ENCODE assay signal across 7 cellular contexts in the genomic region with DNA sequence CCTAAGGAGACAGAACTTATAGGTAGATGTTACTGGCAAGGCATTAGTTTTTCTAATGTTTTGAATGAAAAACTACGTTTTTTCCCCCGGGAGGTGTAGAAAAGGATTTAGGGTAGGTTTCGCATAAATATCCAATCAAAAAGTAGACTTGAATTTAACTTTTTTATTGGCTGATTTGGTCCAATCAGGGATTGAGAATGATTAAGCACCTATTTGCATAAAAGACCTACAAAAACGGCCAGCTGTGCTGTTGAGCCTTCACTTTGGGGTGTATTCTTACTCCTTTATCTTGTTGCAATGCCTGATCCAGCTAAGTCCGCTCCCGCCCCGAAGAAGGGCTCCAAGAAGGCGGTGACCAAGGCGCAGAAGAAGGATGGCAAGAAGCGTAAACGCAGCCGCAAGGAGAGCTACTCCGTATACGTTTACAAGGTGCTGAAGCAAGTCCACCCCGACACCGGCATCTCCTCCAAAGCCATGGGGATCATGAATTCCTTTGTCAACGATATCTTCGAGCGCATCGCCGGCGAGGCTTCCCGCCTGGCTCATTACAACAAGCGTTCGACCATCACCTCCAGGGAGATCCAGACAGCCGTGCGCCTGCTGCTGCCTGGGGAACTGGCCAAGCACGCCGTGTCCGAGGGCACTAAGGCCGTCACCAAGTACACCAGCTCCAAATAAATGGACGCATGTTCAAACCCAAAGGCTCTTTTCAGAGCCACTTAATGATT.
DNase-seq lines count a peak whose midpoint lies in the region; ATAC-seq and TF ChIP-seq lines count a peak whose summit lies in the region.

No MANE protein-coding gene starts in this region.

- H3K27me3 Mint-ChIP-seq in effector memory CD8-positive, alpha-beta T cell = no peaks in the 10 kb centered on the region
- no peaks in the 10 kb centered on the region for H3K27me3 Mint-ChIP-seq in memory B cell

- ATAC-seq in HG03064 (IDR thresholded peaks at IDR 0.05; ENCODE audit: low read depth, unreplicated experiment) = peak; percentile 44
- peak; percentile 44 for ATAC-seq in effector memory CD8-positive, alpha-beta T cell (replicated peaks)
- ATAC-seq in memory B cell (ENCODE audit: low read depth) = peak; percentile 58
- ATAC-seq in stimulated activated naive CD8-positive, alpha-beta T cell treated with anti-CD3 and anti-CD28 coated beads, Interleukin-15, Interleukin-2, amounts not matched to agents 100 U/mL and 50 U/mL, for 24 hours = peak; percentile 47

- H3K4me3 Mint-ChIP-seq in effector memory CD8-positive, alpha-beta T cell = peak overlapping the region; percentile 96 to 98
- peak overlapping the region; percentile 97 for H3K4me3 Mint-ChIP-seq in memory B cell

- TF ChIP-seq POLR2A in GM18526 (IDR thresholded peaks at IDR 0.05; ENCODE audit: extremely low read depth, insufficient read length) = peak; percentile 99

- H3K36me3 Mint-ChIP-seq in effector memory CD8-positive, alpha-beta T cell (ENCODE audit: insufficient read depth) = peaks cover 23% of the 10 kb centered on the region
- no peaks in the 10 kb centered on the region for H3K36me3 Mint-ChIP-seq in memory B cell

- H3K27ac Mint-ChIP-seq in effector memory CD8-positive, alpha-beta T cell = peak overlapping the region; percentile 93 to 94
- H3K27ac Mint-ChIP-seq in memory B cell = peak overlapping the region; percentile 91

- DNase-seq in NCI-H345 treated with DMSO at 0.1 percent for 48 hours (lab: John Stamatoyannopoulos, UW; ENCODE audit: unreplicated experiment) = peak; percentile 84
- DNase-seq in activated CD4-positive, alpha-beta T cell treated with anti-CD3 and anti-CD28 coated beads, Interleukin-2, amount 50 U/mL, for 24 hours (ENCODE audit: low read depth in 1 of 2, low spot score in 1 of 2) = peak; percentile 46 to 52
- DNase-seq in effector memory CD8-positive, alpha-beta T cell = peak; percentile 27 to 54 (median 35)
- peak in 1 of 2 donors; percentile 52 for DNase-seq in memory B cell (ENCODE audit: low spot score in 2 of 2)
- peak; percentile 72 for DNase-seq in stimulated activated naive CD8-positive, alpha-beta T cell treated with anti-CD3 and anti-CD28 coated beads, Interleukin-15, Interleukin-2, amounts not matched to agents 100 U/mL and 50 U/mL, for 24 hours

- no peaks in the 10 kb centered on the region for H3K9me3 Mint-ChIP-seq in effector memory CD8-positive, alpha-beta T cell
- H3K9me3 Mint-ChIP-seq in memory B cell = no peaks in the 10 kb centered on the region

- H3K4me1 Mint-ChIP-seq in effector memory CD8-positive, alpha-beta T cell (ENCODE audit: low read depth in 2 of 2) = peaks cover 26 to 40% of the 10 kb centered on the region in 2 donors
- H3K4me1 Mint-ChIP-seq in memory B cell = peaks cover 22% of the 10 kb centered on the region
